Comparison of ENCODE assay signal across 12 cellular contexts in the genomic region with DNA sequence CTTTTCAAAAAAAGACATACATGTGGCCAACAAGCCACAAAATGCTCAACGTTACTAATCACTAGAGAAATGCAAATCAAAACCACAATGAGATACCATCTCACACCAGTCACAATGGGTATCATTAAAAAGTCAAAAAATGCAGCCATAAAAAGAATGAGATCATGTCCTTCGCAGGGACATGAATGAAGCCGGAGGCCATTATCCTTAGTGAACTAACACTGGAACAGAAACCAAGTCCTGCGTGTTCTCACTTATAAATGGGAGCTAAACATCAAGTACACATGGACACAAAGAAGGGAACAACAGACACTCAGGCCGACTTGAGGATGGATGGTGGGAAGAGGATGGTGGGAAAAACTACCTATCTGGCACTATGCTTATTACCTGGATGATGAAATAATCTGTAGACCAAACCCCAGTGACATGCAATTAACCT. TPM values are rescaled to one million over a fixed set of nuclear protein-coding genes. Genes with fewer than 3 reads are reported as not detected.
DNase-seq lines count a peak whose midpoint lies in the region; ATAC-seq, FAIRE-seq and TF ChIP-seq lines count a peak whose summit lies in the region.
"Had no signal": no experiment of that assay in that cellular context is flagged by ENCODE, and none has a peak within 500 bp of the region (broad histone marks: within the 10 kb centered on the region; RNA-seq: fewer than 3 reads in every experiment).

No MANE protein-coding gene starts in this region.

- DNase-seq in GM04503 (ENCODE audit: low read depth) (peak; percentile 67), mesenchymal stem cell (peak; percentile 72), frontal cortex (ENCODE audit: low spot score in 2 of 2) (no peak), caudate nucleus (lab: John Stamatoyannopoulos, UW) (no peak), Peyer's patch (no peak)
- no peak for DNase-seq in activated CD8-positive, alpha-beta T cell treated with anti-CD3 and anti-CD28 coated beads, Interleukin-2, amount 10 ng/mL, durations not matched to agents 7 days and 5 days
- DNase-seq in stimulated activated CD4-positive, alpha-beta T cell treated with anti-CD3 and anti-CD28 coated beads, Interleukin-4, amount 100 ng/mL, for 24 hours = no peak
- DNase-seq: naive thymus-derived CD8-positive, alpha-beta T cell; NCI-H510A treated with DMSO at 0.1 percent for 48 hours; stimulated activated CD4-positive, alpha-beta T cell treated with anti-CD3 and anti-CD28 coated beads, Interleukin-12 subunit alpha, Interleukin-12 subunit beta, amount 100 ng/mL, for 4 hours; stimulated activated naive B cell treated with anti-CD40 and anti-IgM and Interleukin-4, amounts not matched to agents 10 μg/mL and 1 μg/mL and 100 μg/mL, for 72 hours had no signal

- CTCF ChIA-PET in activated CD8-positive, alpha-beta T cell treated with anti-CD3 and anti-CD28 coated beads, Interleukin-2, amount 10 ng/mL, durations not matched to agents 7 days and 5 days (lab: Charles Lee) = no interaction called here

- no peak overlapping the region for H2BK5ac ChIP-seq in mesenchymal stem cell (ENCODE audit: low read depth, low read length, poor library complexity, severe bottlenecking)

- no peaks in the 10 kb centered on the region for H3K79me1 ChIP-seq in mesenchymal stem cell (replicated peaks; ENCODE audit: low read length, poor library complexity, severe bottlenecking)

- H3K9me3 ChIP-seq in mesenchymal stem cell (ENCODE audit: control insufficient read depth, low read length) = no peaks in the 10 kb centered on the region
- H3K9me3 ChIP-seq in Peyer's patch = no peaks in the 10 kb centered on the region

- H3K36me3 ChIP-seq in mesenchymal stem cell (ENCODE audit: control insufficient read depth in 1 of 2, insufficient read depth in 2 of 2, low read depth in 1 of 2, low read length in 2 of 2) (no peaks in the 10 kb centered on the region), Peyer's patch (no peaks in the 10 kb centered on the region)

- H3K27ac Mint-ChIP-seq in activated CD8-positive, alpha-beta T cell treated with anti-CD3 and anti-CD28 coated beads, Interleukin-2, amount 10 ng/mL, durations not matched to agents 7 days and 5 days = no peak overlapping the region
- H3K27ac Mint-ChIP-seq: naive thymus-derived CD8-positive, alpha-beta T cell; stimulated activated naive B cell treated with anti-CD40 and anti-IgM and Interleukin-4, amounts not matched to agents 10 μg/mL and 1 μg/mL and 100 μg/mL, for 72 hours had no signal

- no peak for TF ChIP-seq POLR2A in Peyer's patch (IDR thresholded peaks at IDR 0.05)

- no peak overlapping the region for H3K9ac ChIP-seq in mesenchymal stem cell (ENCODE audit: low read length)

- H3K4ac ChIP-seq in mesenchymal stem cell (ENCODE audit: low read depth in 1 of 2, low read length in 2 of 2) = no peak overlapping the region

- H2AFZ ChIP-seq in mesenchymal stem cell (ENCODE audit: low read depth, low read length) = no peak overlapping the region

- no peak overlapping the region for H2AK5ac ChIP-seq in mesenchymal stem cell (ENCODE audit: low read length, severe bottlenecking)

- no peak for TF ChIP-seq CTCF in Peyer's patch (IDR thresholded peaks at IDR 0.05)

- TF ChIP-seq RAD21 in Ishikawa (IDR thresholded peaks at IDR 0.05; ENCODE audit: low read depth) = no peak

- peaks cover 7% of the 10 kb centered on the region for H3K27me3 Mint-ChIP-seq in activated CD8-positive, alpha-beta T cell treated with anti-CD3 and anti-CD28 coated beads, Interleukin-2, amount 10 ng/mL, durations not matched to agents 7 days and 5 days (ENCODE audit: low read depth)

- no peak overlapping the region for H3K18ac ChIP-seq in mesenchymal stem cell (ENCODE audit: low read depth in 1 of 2, low read length in 2 of 2)

- H2BK15ac ChIP-seq in mesenchymal stem cell (ENCODE audit: low read depth, poor library complexity, severe bottlenecking) = no peak overlapping the region

- no peak for FAIRE-seq in frontal cortex (lab: Jason Lieb, UNC)

- H3K27ac ChIP-seq in mesenchymal stem cell (ENCODE audit: low read length, poor library complexity, severe bottlenecking) (no peak overlapping the region), caudate nucleus (ENCODE audit: low read depth, low read length) (no peak overlapping the region), Peyer's patch (no peak overlapping the region)

- peak; percentile 36 for ATAC-seq in activated CD8-positive, alpha-beta T cell treated with anti-CD3 and anti-CD28 coated beads, Interleukin-2, amount 10 ng/mL, durations not matched to agents 7 days and 5 days
- ATAC-seq: naive thymus-derived CD8-positive, alpha-beta T cell; stimulated activated naive B cell treated with anti-CD40 and anti-IgM and Interleukin-4, amounts not matched to agents 10 μg/mL and 1 μg/mL and 100 μg/mL, for 72 hours had no signal

- H3K4me2 ChIP-seq in mesenchymal stem cell (ENCODE audit: low read length, poor library complexity, severe bottlenecking) = no peak overlapping the region

- no peak overlapping the region for H3K4me3 ChIP-seq in mesenchymal stem cell (ENCODE audit: insufficient read depth in 1 of 2, low read depth in 1 of 2, low read length in 2 of 2)
- no peak overlapping the region for H3K4me3 ChIP-seq in Peyer's patch

- peaks cover 27 to 32% of the 10 kb centered on the region in 2 experiments for H3K27me3 ChIP-seq in mesenchymal stem cell (ENCODE audit: control insufficient read depth in 1 of 2, insufficient read depth in 1 of 2, low read length in 2 of 2)
- H3K27me3 ChIP-seq in Peyer's patch = no peaks in the 10 kb centered on the region

- H3K36me3 Mint-ChIP-seq in activated CD8-positive, alpha-beta T cell treated with anti-CD3 and anti-CD28 coated beads, Interleukin-2, amount 10 ng/mL, durations not matched to agents 7 days and 5 days (ENCODE audit: low read depth) = no peaks in the 10 kb centered on the region
- H3K36me3 Mint-ChIP-seq: naive thymus-derived CD8-positive, alpha-beta T cell; stimulated activated naive B cell treated with anti-CD40 and anti-IgM and Interleukin-4, amounts not matched to agents 10 μg/mL and 1 μg/mL and 100 μg/mL, for 72 hours had no signal

- H3K23ac ChIP-seq in mesenchymal stem cell (ENCODE audit: low read length in 2 of 2) = no peak overlapping the region

- POLR2A ChIA-PET in activated CD8-positive, alpha-beta T cell treated with anti-CD3 and anti-CD28 coated beads, Interleukin-2, amount 10 ng/mL, durations not matched to agents 7 days and 5 days (lab: Charles Lee) = no interaction called here

- no peak overlapping the region for H4K91ac ChIP-seq in mesenchymal stem cell (ENCODE audit: low read length)

- H3K4me3 Mint-ChIP-seq in activated CD8-positive, alpha-beta T cell treated with anti-CD3 and anti-CD28 coated beads, Interleukin-2, amount 10 ng/mL, durations not matched to agents 7 days and 5 days = no peak overlapping the region
- H3K4me3 Mint-ChIP-seq: naive thymus-derived CD8-positive, alpha-beta T cell; stimulated activated naive B cell treated with anti-CD40 and anti-IgM and Interleukin-4, amounts not matched to agents 10 μg/mL and 1 μg/mL and 100 μg/mL, for 72 hours had no signal

- peaks cover 2% of the 10 kb centered on the region for H3K4me1 ChIP-seq in mesenchymal stem cell (ENCODE audit: control insufficient read depth, insufficient read depth, low read depth, low read length)
- H3K4me1 ChIP-seq in Peyer's patch = no peaks in the 10 kb centered on the region

- no peaks in the 10 kb centered on the region for H3K9me3 Mint-ChIP-seq in activated CD8-positive, alpha-beta T cell treated with anti-CD3 and anti-CD28 coated beads, Interleukin-2, amount 10 ng/mL, durations not matched to agents 7 days and 5 days (ENCODE audit: insufficient read depth)
- H3K9me3 Mint-ChIP-seq: naive thymus-derived CD8-positive, alpha-beta T cell; stimulated activated naive B cell treated with anti-CD40 and anti-IgM and Interleukin-4, amounts not matched to agents 10 μg/mL and 1 μg/mL and 100 μg/mL, for 72 hours had no signal

- no peak for TF ChIP-seq EP300 in Ishikawa (IDR thresholded peaks at IDR 0.05; ENCODE audit: borderline replicate concordance)

- H4K8ac ChIP-seq in mesenchymal stem cell (ENCODE audit: low read length) = no peak overlapping the region

- H2BK120ac ChIP-seq in mesenchymal stem cell (ENCODE audit: low read depth, low read length) = no peak overlapping the region

- H3K4me1 Mint-ChIP-seq in activated CD8-positive, alpha-beta T cell treated with anti-CD3 and anti-CD28 coated beads, Interleukin-2, amount 10 ng/mL, durations not matched to agents 7 days and 5 days (ENCODE audit: low read depth) = peaks cover 14% of the 10 kb centered on the region
- H3K4me1 Mint-ChIP-seq: naive thymus-derived CD8-positive, alpha-beta T cell; stimulated activated naive B cell treated with anti-CD40 and anti-IgM and Interleukin-4, amounts not matched to agents 10 μg/mL and 1 μg/mL and 100 μg/mL, for 72 hours had no signal

- 50% methylated on average over 3 of the region's 5 CpGs for WGBS in mesenchymal stem cell

- H3K14ac ChIP-seq in mesenchymal stem cell (ENCODE audit: low read length in 2 of 2) = no peak overlapping the region

- no peak overlapping the region for H2BK12ac ChIP-seq in mesenchymal stem cell (ENCODE audit: low read length in 2 of 2)

TF ChIP-seq in Ishikawa, 13 proteins besides CTCF, POLR2A, EP300 and RAD21:
- TF ChIP-seq FOXM1 (IDR thresholded peaks at IDR 0.05; ENCODE audit: borderline replicate concordance, low read depth) (peak; percentile 41; the same call in 1 of the 2 replicates), YY1 (IDR thresholded peaks at IDR 0.05; ENCODE audit: low read depth) (no peak)

RNA-seq across cellular contexts. Expression of a gene that starts 17.8 kb away (rescaled TPM):
- total RNA-seq in activated CD8-positive, alpha-beta T cell treated with anti-CD3 and anti-CD28 coated beads, Interleukin-2, amount 10 ng/mL, durations not matched to agents 7 days and 5 days = 10 to 100 TPM; 50.5 to 58.7 TPM
- 12.1 TPM for polyA plus RNA-seq in mesenchymal stem cell (2013, experiment 1 of 2)
- 12.3 TPM for polyA plus RNA-seq in mesenchymal stem cell (2013, experiment 2 of 2)
- total RNA-seq in frontal cortex (102 TPM), Peyer's patch (100 to 1,000 TPM in 3 of 4 donors, 10 to 100 TPM in 1; 87.9 to 170 (median 132) TPM)

Comparison
In these comparisons a context has a peak if more than half of its experiments do, and no peak if none do; other contexts are left out.
1. DNase-seq: peak in GM04503 (single experiment) and mesenchymal stem cell (single experiment); none in activated CD8-positive, alpha-beta T cell treated with anti-CD3 and anti-CD28 coated beads, Interleukin-2, amount 10 ng/mL, durations not matched to agents 7 days and 5 days (single experiment), frontal cortex (0 of 2), caudate nucleus (0 of 61), stimulated activated CD4-positive, alpha-beta T cell treated with anti-CD3 and anti-CD28 coated beads, Interleukin-4, amount 100 ng/mL, for 24 hours (single experiment) and Peyer's patch (0 of 3).